Comparison of ENCODE assay signal across 1 cellular context in the genomic region with DNA sequence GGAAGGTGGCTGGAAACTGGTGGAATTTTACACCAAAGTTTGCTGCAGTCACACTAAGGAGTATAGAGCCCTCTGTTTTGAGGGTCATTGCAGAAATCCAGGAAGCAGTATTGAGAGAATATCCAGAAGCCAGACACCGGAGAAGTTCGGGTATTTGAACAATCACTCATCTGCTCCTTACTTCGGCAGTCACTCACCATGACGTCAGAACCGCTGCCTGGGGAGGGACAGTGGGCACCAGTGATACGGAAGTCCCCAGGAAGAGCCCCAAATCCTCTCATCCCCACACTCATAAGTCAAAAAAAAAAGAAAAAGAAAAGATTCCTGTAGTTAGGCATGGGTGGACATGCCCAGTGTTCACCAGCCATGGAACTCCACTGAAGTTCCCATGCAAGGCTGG.
TF ChIP-seq lines count a peak whose summit lies in the region.

No MANE protein-coding gene starts in this region.

TF ChIP-seq in HepG2, 621 proteins besides CTCF, POLR2A, EP300 and RAD21:
- TF ChIP-seq CREB1 (IDR thresholded peaks at IDR 0.05): peak; percentile 85
- TF ChIP-seq CREB1 (CRISPR knock-in tag; IDR thresholded peaks at IDR 0.05): no peak
- TF ChIP-seq, protein P1, sequence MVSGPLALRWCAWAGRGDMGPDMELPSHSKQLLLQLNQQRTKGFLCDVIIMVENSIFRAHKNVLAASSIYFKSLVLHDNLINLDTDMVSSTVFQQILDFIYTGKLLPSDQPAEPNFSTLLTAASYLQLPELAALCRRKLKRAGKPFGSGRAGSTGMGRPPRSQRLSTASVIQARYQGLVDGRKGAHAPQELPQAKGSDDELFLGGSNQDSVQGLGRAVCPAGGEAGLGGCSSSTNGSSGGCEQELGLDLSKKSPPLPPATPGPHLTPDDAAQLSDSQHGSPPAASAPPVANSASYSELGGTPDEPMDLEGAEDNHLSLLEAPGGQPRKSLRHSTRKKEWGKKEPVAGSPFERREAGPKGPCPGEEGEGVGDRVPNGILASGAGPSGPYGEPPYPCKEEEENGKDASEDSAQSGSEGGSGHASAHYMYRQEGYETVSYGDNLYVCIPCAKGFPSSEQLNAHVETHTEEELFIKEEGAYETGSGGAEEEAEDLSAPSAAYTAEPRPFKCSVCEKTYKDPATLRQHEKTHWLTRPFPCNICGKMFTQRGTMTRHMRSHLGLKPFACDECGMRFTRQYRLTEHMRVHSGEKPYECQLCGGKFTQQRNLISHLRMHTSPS (CRISPR knock-in tag; IDR thresholded peaks at IDR 0.05; ENCODE audit: low read depth): no peak
- peak; percentile 67 for TF ChIP-seq ATF7 (IDR thresholded peaks at IDR 0.05)
- TF ChIP-seq ATF7 (CRISPR knock-in tag; IDR thresholded peaks at IDR 0.05): no peak
- TF ChIP-seq ZNF672 (CRISPR knock-in tag; IDR thresholded peaks at IDR 0.05): no peak
